In genomic region chr1:189180057-189180456, GRCh38 we compare ENCODE assay signal across 22 cellular contexts.
"Had no signal": no experiment of that assay in that cellular context is flagged by ENCODE, and none has a peak within 500 bp of the region (broad histone marks: within the 10 kb centered on the region; RNA-seq: fewer than 3 reads in every experiment).

No MANE protein-coding gene starts in this region.

- H3K4me1 ChIP-seq: foreskin keratinocyte, gastroesophageal sphincter, heart left ventricle, left lung, parathyroid adenoma, sigmoid colon, testis, tibial artery had no signal

- H3K79me2 ChIP-seq: hepatocyte, parathyroid adenoma had no signal

- H3K9me3 ChIP-seq: gastroesophageal sphincter, left lung, mucosa of descending colon, sigmoid colon, testis, tibial artery had no signal

- H3K36me3 ChIP-seq: gastroesophageal sphincter, heart left ventricle, left lung, sigmoid colon, tibial artery had no signal

- DNase-seq: cortex of kidney; dorsolateral prefrontal cortex; effector CD4-positive, alpha-beta T cell; foreskin keratinocyte; heart left ventricle; left cardiac atrium; left lung; mesenchymal stem cell; mucosa of descending colon; naive B cell; right cardiac atrium; sigmoid colon; stimulated activated CD4-positive, alpha-beta T cell treated with anti-CD3 and anti-CD28 coated beads, Interleukin-4, amount 100 ng/mL, for 4 hours; stimulated activated naive CD8-positive, alpha-beta T cell treated with anti-CD3 and anti-CD28 coated beads, Interleukin-15, Interleukin-2, amounts not matched to agents 100 U/mL and 50 U/mL, for 24 hours; substantia nigra; testis; tibial artery had no signal

- H3K27me3 ChIP-seq: dorsolateral prefrontal cortex, foreskin keratinocyte, gastroesophageal sphincter, heart left ventricle, hepatocyte, left lung, sigmoid colon, testis, tibial artery had no signal

- H3K4me2 ChIP-seq: hepatocyte had no signal

- ATAC-seq: foreskin keratinocyte; gastroesophageal sphincter; heart left ventricle; left cardiac atrium; left lung; mucosa of descending colon; natural killer cell treated with Interleukin-12 subunit alpha and Interleukin-12 subunit beta and Interleukin-15 and Interleukin-18, amount 100 ng/mL, for 72 hours; right cardiac atrium; stimulated activated memory B cell treated with anti-CD40 and anti-IgM and Interleukin-4, amounts not matched to agents 10 μg/mL and 1 μg/mL and 100 μg/mL, for 72 hours; stimulated activated naive CD8-positive, alpha-beta T cell treated with anti-CD3 and anti-CD28 coated beads, Interleukin-15, Interleukin-2, amounts not matched to agents 100 U/mL and 50 U/mL, for 24 hours had no signal

- H3K4me3 ChIP-seq: dorsolateral prefrontal cortex, gastroesophageal sphincter, heart left ventricle, hepatocyte, left lung, mucosa of descending colon, sigmoid colon, testis, tibial artery had no signal

- H3K27ac ChIP-seq: dorsolateral prefrontal cortex, foreskin keratinocyte, gastroesophageal sphincter, heart left ventricle, hepatocyte, left lung, parathyroid adenoma, sigmoid colon, testis, tibial artery had no signal

- H3K9ac ChIP-seq: parathyroid adenoma had no signal

- H2AFZ ChIP-seq: hepatocyte, parathyroid adenoma had no signal
